In genomic region chr13:94776300-94776699, GRCh38 we compare ENCODE assay signal across 7 cellular contexts.
"Had no signal": no experiment of that assay in that cellular context is flagged by ENCODE, and none has a peak within 500 bp of the region (broad histone marks: within the 10 kb centered on the region; RNA-seq: fewer than 3 reads in every experiment).

No MANE protein-coding gene starts in this region.

- FAIRE-seq: H54, HepG2 had no signal

- H3K27ac Mint-ChIP-seq: IgD-negative memory B cell had no signal

- H3K4me1 Mint-ChIP-seq: IgD-negative memory B cell had no signal

- ATAC-seq: HepG2 had no signal

- H3K27me3 Mint-ChIP-seq: IgD-negative memory B cell had no signal

- H3K36me3 Mint-ChIP-seq: IgD-negative memory B cell had no signal

- H3K9me3 Mint-ChIP-seq: H9, IgD-negative memory B cell had no signal

- DNase-seq: GOT3, H9, HCEC 1CT, KG1 had no signal

- H3K4me3 Mint-ChIP-seq: H9, IgD-negative memory B cell had no signal
